ENCODE assay signal across 8 cellular contexts in genomic region chr12:57940915-57941164, GRCh38. TPM values are rescaled to one million over a fixed set of nuclear protein-coding genes. Genes with fewer than 3 reads are reported as not detected.
DNase-seq lines count a peak whose midpoint lies in the region; ATAC-seq and TF ChIP-seq lines count a peak whose summit lies in the region.

No MANE protein-coding gene starts in this region.

- no peak overlapping the region for H4K91ac ChIP-seq in trophoblast cell (ENCODE audit: low read depth, low read length)

- H3K4ac ChIP-seq in trophoblast cell (ENCODE audit: low read depth, low read length) = no peak overlapping the region

- H4K20me1 ChIP-seq in DOHH2 (ENCODE audit: control insufficient read depth, insufficient read depth, low read depth, low read length) = no peaks in the 10 kb centered on the region

- H4K8ac ChIP-seq in trophoblast cell (ENCODE audit: low read depth, low read length) = peak overlapping the region; percentile 80

- intact Hi-C loops in Panc1 (cut with micrococcal nuclease; ENCODE audit: unreplicated experiment) = no loop called here

- peaks cover 40% of the 10 kb centered on the region for H3K4me1 ChIP-seq in DOHH2 (ENCODE audit: control insufficient read depth, low read length)
- peaks cover 11% of the 10 kb centered on the region for H3K4me1 ChIP-seq in Panc1 (ENCODE audit: control insufficient read depth, insufficient read depth, low read length)
- no peaks in the 10 kb centered on the region for H3K4me1 ChIP-seq in trophoblast cell (ENCODE audit: control insufficient read depth in 1 of 2, insufficient read depth in 2 of 2, low read length in 2 of 2)

- TF ChIP-seq CTCF in DOHH2 (IDR thresholded peaks at IDR 0.05; ENCODE audit: low read depth, low read length, poor library complexity, severe bottlenecking) = no peak
- no peak for TF ChIP-seq CTCF in Panc1 (IDR thresholded peaks at IDR 0.05)

- H3K14ac ChIP-seq in trophoblast cell (ENCODE audit: low read length) = no peak overlapping the region

- no peak overlapping the region for H2BK5ac ChIP-seq in trophoblast cell (ENCODE audit: low read depth, low read length, poor library complexity)

- peak overlapping the region; percentile 87 for H3K27ac ChIP-seq in DOHH2 (ENCODE audit: low read depth, low read length)
- peak overlapping the region; percentile 64 for H3K27ac ChIP-seq in Panc1 (ENCODE audit: low read length)
- H3K27ac ChIP-seq in epithelial cell of prostate = peak overlapping the region; percentile 54
- H3K27ac ChIP-seq in trophoblast cell (ENCODE audit: low read depth, low read length) = no peak overlapping the region

- no peak overlapping the region for H2BK12ac ChIP-seq in trophoblast cell (ENCODE audit: low read length)

- peak overlapping the region; percentile 58 for H2AFZ ChIP-seq in trophoblast cell (ENCODE audit: insufficient read depth, low read length, poor library complexity)

- in situ Hi-C loops in Panc1 (cut with HindIII; ENCODE audit: low pct_unique_long_range_greater_than_20kb, low sequenced_read_pairs) = no loop called here

- WGBS in trophoblast cell (ENCODE audit: extremely low coverage, insufficient coverage, insufficient read length) = no CpG with 5 or more reads among the region's 4 CpGs

- peaks cover 29% of the 10 kb centered on the region for H3K79me2 ChIP-seq in DOHH2 (ENCODE audit: control insufficient read depth, low read length)
- H3K79me2 ChIP-seq in trophoblast cell (ENCODE audit: control insufficient read depth, insufficient read depth, low read length, poor library complexity) = peaks cover 3% of the 10 kb centered on the region

- no peak overlapping the region for H3K18ac ChIP-seq in trophoblast cell (ENCODE audit: low read length)

- H3K9me3 ChIP-seq in DOHH2 (ENCODE audit: control insufficient read depth, insufficient read depth, low read length) = no peaks in the 10 kb centered on the region
- no peaks in the 10 kb centered on the region for H3K9me3 ChIP-seq in Panc1 (ENCODE audit: control insufficient read depth, insufficient read depth, low read depth, low read length)
- H3K9me3 ChIP-seq in trophoblast cell (ENCODE audit: insufficient read depth, low read depth, low read length) = peaks cover 2% of the 10 kb centered on the region

- H3K9me2 ChIP-seq in DOHH2 (replicated peaks; ENCODE audit: control insufficient read depth, low read length) = no peaks in the 10 kb centered on the region

- H3K27me3 ChIP-seq in DOHH2 (ENCODE audit: control insufficient read depth, low read length) = no peaks in the 10 kb centered on the region
- H3K27me3 ChIP-seq in Panc1 (ENCODE audit: control insufficient read depth, insufficient read depth, low read length) = no peaks in the 10 kb centered on the region
- no peaks in the 10 kb centered on the region for H3K27me3 ChIP-seq in trophoblast cell (ENCODE audit: insufficient read depth, low read length)

- H3K36me3 ChIP-seq in DOHH2 (ENCODE audit: control insufficient read depth, low read length) (no peaks in the 10 kb centered on the region; the same call in 1 of the 2 replicates), Panc1 (ENCODE audit: control insufficient read depth, insufficient read depth, low read length) (no peaks in the 10 kb centered on the region; the same call in 1 of the 2 replicates), trophoblast cell (ENCODE audit: control insufficient read depth in 1 of 2, insufficient read depth in 2 of 2, low read length in 2 of 2) (no peaks in the 10 kb centered on the region)

- DNase-seq in Panc1 (ENCODE audit: low read depth, low spot score) (no peak), epithelial cell of prostate (ENCODE audit: low read depth, low spot score) (no peak), trophoblast cell (no peak), SIG-M5 treated with dmso at 0.1 percent for 504 hours (lab: John Stamatoyannopoulos, UW; ENCODE audit: unreplicated experiment) (no peak), GM19240 (ENCODE audit: insufficient read length, low spot score) (no peak), NCI-H128 (lab: John Stamatoyannopoulos, UW; ENCODE audit: unreplicated experiment) (no peak)

- POLR2A ChIA-PET in Panc1 (lab: Charles Lee) = interaction anchor here (0.7 kb wide), 3 partner anchors 90 to 115 kb away, joined by 3 to 4 read pairs (median 3); no protein-coding TSS in a partner anchor

- H3F3A ChIP-seq in DOHH2 (ENCODE audit: control insufficient read depth, insufficient read depth) = peaks cover 10% of the 10 kb centered on the region

- H3K23ac ChIP-seq in trophoblast cell (ENCODE audit: low read length) = no peak overlapping the region

- H3K4me2 ChIP-seq in DOHH2 (ENCODE audit: low read length) (peak overlapping the region; percentile 89), trophoblast cell (ENCODE audit: low read length) (peak overlapping the region; percentile 85)

- H2AK5ac ChIP-seq in trophoblast cell (ENCODE audit: low read length) = no peak overlapping the region

- peak overlapping the region; percentile 60 for H4K12ac ChIP-seq in trophoblast cell (ENCODE audit: low read depth, low read length)

- no peak overlapping the region for H2BK120ac ChIP-seq in trophoblast cell (ENCODE audit: insufficient read depth, low read length, poor library complexity)

- H3K79me1 ChIP-seq in trophoblast cell (ENCODE audit: low read length) = peaks cover 5% of the 10 kb centered on the region

- BruUV-seq in Panc1 (replicated peaks; lab: Mats Ljungman, UMichigan) = no TSS peak

- CTCF ChIA-PET in Panc1 (lab: Charles Lee) = interaction anchor here (0.7 kb wide), 2 partner anchors 138 to 166 kb away, joined by 3 read pairs; no protein-coding TSS in a partner anchor

- H3K4me3 ChIP-seq in DOHH2 (ENCODE audit: low read length) (peak overlapping the region; percentile 89), Panc1 (ENCODE audit: low read depth in 2 of 2, low read length in 2 of 2) (peak overlapping the region; percentile 64 to 68), trophoblast cell (ENCODE audit: low read depth, low read length) (peak overlapping the region; percentile 78)

- H3K9ac ChIP-seq in trophoblast cell (ENCODE audit: low read length) = peak overlapping the region; percentile 63

- ATAC-seq in Panc1 (no peak), HG03378 (IDR thresholded peaks at IDR 0.05; ENCODE audit: unreplicated experiment) (no peak)

RNA-seq across cellular contexts. Expression of gene ATP23, which starts 0.5 kb away (rescaled TPM):
- 10.3 TPM for total RNA-seq in Panc1 (2021; ENCODE audit: unreplicated experiment)
- polyA plus RNA-seq in Panc1 (2012; ENCODE audit: insufficient read length) = 10.2 TPM
- polyA plus RNA-seq in trophoblast cell (2013) = 2.7 and 3.4 TPM in 2 replicates
